In the genomic region with DNA sequence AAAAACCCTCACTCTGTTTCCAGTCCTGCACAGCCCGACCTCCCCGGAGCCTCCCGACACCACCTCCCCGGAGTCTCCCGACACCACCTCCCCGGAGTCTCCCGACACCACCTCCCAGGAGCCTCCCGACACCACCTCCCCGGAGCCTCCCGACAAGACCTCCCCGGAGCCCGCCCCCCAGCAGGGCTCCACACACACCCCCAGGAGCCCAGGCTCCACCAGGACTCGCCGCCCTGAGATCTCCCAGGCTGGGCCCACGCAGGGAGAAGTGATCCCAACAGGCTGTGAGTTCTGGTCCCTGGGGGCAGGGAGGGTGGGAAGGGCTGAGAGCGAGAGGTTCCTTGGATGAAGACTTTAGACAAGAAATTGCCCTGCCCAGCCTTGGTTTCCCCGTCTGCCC, we compare ENCODE assay signal across 31 cellular contexts. TPM values are rescaled to one million over a fixed set of nuclear protein-coding genes. Genes with fewer than 3 reads are reported as not detected.
"Had no signal": no experiment of that assay in that cellular context is flagged by ENCODE, and none has a peak within 500 bp of the region (broad histone marks: within the 10 kb centered on the region; RNA-seq: fewer than 3 reads in every experiment).

No MANE protein-coding gene starts in this region.

- H3K27ac ChIP-seq: epithelial cell of prostate, gastrocnemius medialis, thoracic aorta, transverse colon, upper lobe of right lung, uterus had no signal

- H3K4me1 ChIP-seq: uterus had no signal

- H3K9me3 ChIP-seq: gastrocnemius medialis, left lung, mucosa of descending colon, thoracic aorta, transverse colon, upper lobe of right lung, uterus had no signal

- H3K36me3 ChIP-seq: gastrocnemius medialis, left lung, thoracic aorta, transverse colon, upper lobe of right lung, uterus had no signal

- H3K4me3 Mint-ChIP-seq: mesothelial cell of epicardium; natural killer cell treated with Interleukin-12 subunit alpha and Interleukin-12 subunit beta and Interleukin-15 and Interleukin-18, amount 100 ng/mL, for 72 hours; stimulated activated naive B cell treated with anti-CD40 and anti-IgM and Interleukin-4, amounts not matched to agents 10 μg/mL and 1 μg/mL and 100 μg/mL, for 72 hours; stimulated activated naive CD8-positive, alpha-beta T cell treated with anti-CD3 and anti-CD28 coated beads, Interleukin-15, Interleukin-2, amounts not matched to agents 100 ng/mL and 50 ng/mL, for 24 hours had no signal

- H3K4me3 ChIP-seq: gastrocnemius medialis, left lung, mucosa of descending colon, skin epidermis, thoracic aorta, transverse colon, upper lobe of right lung, uterus had no signal

- H3K27ac Mint-ChIP-seq: mesothelial cell of epicardium; naive B cell; natural killer cell treated with Interleukin-12 subunit alpha and Interleukin-12 subunit beta and Interleukin-15 and Interleukin-18, amount 100 ng/mL, for 72 hours had no signal

- H3K36me3 Mint-ChIP-seq: mesothelial cell of epicardium; natural killer cell treated with Interleukin-12 subunit alpha and Interleukin-12 subunit beta and Interleukin-15 and Interleukin-18, amount 100 ng/mL, for 72 hours had no signal

- ATAC-seq: esophagus mucosa; gastrocnemius medialis; left cardiac atrium; left lung; mucosa of descending colon; natural killer cell treated with Interleukin-12 subunit alpha and Interleukin-12 subunit beta and Interleukin-15 and Interleukin-18, amount 100 ng/mL, for 72 hours; stimulated activated naive B cell treated with anti-CD40 and anti-IgM and Interleukin-4, amounts not matched to agents 10 μg/mL and 1 μg/mL and 100 μg/mL, for 72 hours; upper lobe of right lung had no signal

- H3K9me3 Mint-ChIP-seq: mesothelial cell of epicardium; natural killer cell treated with Interleukin-12 subunit alpha and Interleukin-12 subunit beta and Interleukin-15 and Interleukin-18, amount 100 ng/mL, for 72 hours; neural crest cell; stimulated activated naive CD8-positive, alpha-beta T cell treated with anti-CD3 and anti-CD28 coated beads, Interleukin-15, Interleukin-2, amounts not matched to agents 100 ng/mL and 50 ng/mL, for 24 hours had no signal

- DNase-seq: cerebellar nuclear complex; cortex of kidney; effector CD4-positive, alpha-beta T cell; foreskin fibroblast; gastrocnemius medialis; head of caudate nucleus; left cardiac atrium; mesenchymal stem cell; naive B cell; stimulated activated CD4-positive, alpha-beta T cell treated with anti-CD3 and anti-CD28 coated beads, Interleukin-15, amount 100 ng/mL, for 24 hours; stimulated activated CD4-positive, alpha-beta T cell treated with anti-CD3 and anti-CD28 coated beads, Interleukin-2, amount 100 ng/mL, for 48 hours; stimulated activated naive B cell treated with anti-CD40 and anti-IgM and Interleukin-4, amounts not matched to agents 10 μg/mL and 1 μg/mL and 100 μg/mL, for 72 hours; transverse colon; upper lobe of right lung; uterus had no signal

RNA-seq across cellular contexts. Expression of gene MADCAM1, which starts 5.4 kb away (rescaled TPM):
- total RNA-seq: dermis microvascular lymphatic vessel endothelial cell had no signal

RNA-seq across cellular contexts. Expression of gene GZMM, which starts 42.2 kb away (rescaled TPM):
- total RNA-seq: dermis microvascular lymphatic vessel endothelial cell, esophagus mucosa, glomerular endothelial cell, kidney epithelial cell, lung microvascular endothelial cell, neural crest cell, osteocyte, pulmonary artery endothelial cell had no signal
